In genomic region chr17:77436058-77436442, GRCh38 we compare ENCODE assay signal across 10 cellular contexts.
A peak's percentile ranks its signal among the peaks of the same experiment; 100 is the strongest.
DNase-seq lines count a peak whose midpoint lies in the region; ATAC-seq and TF ChIP-seq lines count a peak whose summit lies in the region.
"Had no signal": no experiment of that assay in that cellular context is flagged by ENCODE, and none has a peak within 500 bp of the region (broad histone marks: within the 10 kb centered on the region; RNA-seq: fewer than 3 reads in every experiment).

No MANE protein-coding gene starts in this region.

- H3K27me3 Mint-ChIP-seq in T-helper 1 cell treated with Interleukin-12 subunit alpha and Interleukin-12 subunit beta and Interleukin-4 antibody, amounts not matched to agents 30 μg/mL and 1 μg/mL, for 36 hours (ENCODE audit: low read depth), result no peaks in the 10 kb centered on the region
- no peaks in the 10 kb centered on the region for H3K27me3 Mint-ChIP-seq in activated T-cell treated with anti-CD3 and anti-CD28 coated beads, Interleukin-2, amount 50 U/mL, for 72 hours (ENCODE audit: low read depth)

- no peaks in the 10 kb centered on the region for H3F3A ChIP-seq in PC-3 (ENCODE audit: low read length, unreplicated experiment)

- H3K27me3 ChIP-seq in hepatocyte, result no peaks in the 10 kb centered on the region
- H3K27me3 ChIP-seq in stomach, result no peaks in the 10 kb centered on the region
- H3K27me3 ChIP-seq in PC-3 (ENCODE audit: low read length), result no peaks in the 10 kb centered on the region

- peaks cover 100% of the 10 kb centered on the region for H3K79me2 ChIP-seq in hepatocyte
- peaks cover 89% of the 10 kb centered on the region for H3K79me2 ChIP-seq in PC-3 (ENCODE audit: low read length)

- peaks cover 26% of the 10 kb centered on the region for H3K36me3 Mint-ChIP-seq in T-helper 1 cell treated with Interleukin-12 subunit alpha and Interleukin-12 subunit beta and Interleukin-4 antibody, amounts not matched to agents 30 μg/mL and 1 μg/mL, for 36 hours (ENCODE audit: low read depth)
- peaks cover 0 to 2% of the 10 kb centered on the region in 2 donors for H3K36me3 Mint-ChIP-seq in activated T-cell treated with anti-CD3 and anti-CD28 coated beads, Interleukin-2, amount 50 U/mL, for 72 hours (ENCODE audit: insufficient read depth in 2 of 2)

- ATAC-seq in activated T-cell treated with anti-CD3 and anti-CD28 coated beads, Interleukin-2, amount 50 U/mL, for 72 hours (replicated peaks in 1 of 2), result no peak
- ATAC-seq in PC-3, result no peak
- ATAC-seq in HG02973 (IDR thresholded peaks at IDR 0.05; ENCODE audit: unreplicated experiment), result no peak

- TF ChIP-seq EP300 in stomach (IDR thresholded peaks at IDR 0.05), result no peak

- intact Hi-C loops in stomach (cut with DNase I; ENCODE audit: low total_unique reads) (no loop called here), PC-3 (cut with micrococcal nuclease) (no loop called here)

- H3K4me3 Mint-ChIP-seq in T-helper 1 cell treated with Interleukin-12 subunit alpha and Interleukin-12 subunit beta and Interleukin-4 antibody, amounts not matched to agents 30 μg/mL and 1 μg/mL, for 36 hours, result peak overlapping the region; percentile 37
- peak overlapping the region; percentile 87 to 90 for H3K4me3 Mint-ChIP-seq in activated T-cell treated with anti-CD3 and anti-CD28 coated beads, Interleukin-2, amount 50 U/mL, for 72 hours

- no peak for TF ChIP-seq POLR2A in stomach (IDR thresholded peaks at IDR 0.05)

- peak overlapping the region; percentile 75 for H3K4me2 ChIP-seq in hepatocyte
- H3K4me2 ChIP-seq in PC-3 (ENCODE audit: low read length), result no peak overlapping the region

- H3K27ac Mint-ChIP-seq in T-helper 1 cell treated with Interleukin-12 subunit alpha and Interleukin-12 subunit beta and Interleukin-4 antibody, amounts not matched to agents 30 μg/mL and 1 μg/mL, for 36 hours, result peak overlapping the region; percentile 73
- peak overlapping the region; percentile 51 for H3K27ac Mint-ChIP-seq in activated T-cell treated with anti-CD3 and anti-CD28 coated beads, Interleukin-2, amount 50 U/mL, for 72 hours

- POLR2A ChIA-PET in PC-3 (lab: Charles Lee; ENCODE audit: unreplicated experiment), result no interaction called here

- TF ChIP-seq CTCF in hepatocyte (IDR thresholded peaks at IDR 0.05; ENCODE audit: poor library complexity) (no peak), stomach (IDR thresholded peaks at IDR 0.05) (no peak), PC-3 (conservative IDR thresholded peaks at IDR 0.05; ENCODE audit: low read depth, low read length) (no peak)

- no peaks in the 10 kb centered on the region for H3K9me3 ChIP-seq in hepatocyte (ENCODE audit: low read depth)
- H3K9me3 ChIP-seq in stomach, result no peaks in the 10 kb centered on the region
- no peaks in the 10 kb centered on the region for H3K9me3 ChIP-seq in PC-3 (ENCODE audit: low read length)

- H3K4me3 ChIP-seq in hepatocyte (no peak overlapping the region), stomach (no peak overlapping the region), PC-3 (ENCODE audit: low read length) (no peak overlapping the region)

- H2AFZ ChIP-seq in hepatocyte (no peak overlapping the region), PC-3 (ENCODE audit: low read length) (no peak overlapping the region)
- H2AFZ ChIP-seq: parathyroid adenoma had no signal

- peaks cover 66% of the 10 kb centered on the region for H4K20me1 ChIP-seq in hepatocyte (ENCODE audit: insufficient read depth, poor library complexity, severe bottlenecking)
- peaks cover 36% of the 10 kb centered on the region for H4K20me1 ChIP-seq in PC-3 (ENCODE audit: low read length)

- H3K4me1 Mint-ChIP-seq in T-helper 1 cell treated with Interleukin-12 subunit alpha and Interleukin-12 subunit beta and Interleukin-4 antibody, amounts not matched to agents 30 μg/mL and 1 μg/mL, for 36 hours (ENCODE audit: low read depth), result peaks cover 72% of the 10 kb centered on the region
- H3K4me1 Mint-ChIP-seq in activated T-cell treated with anti-CD3 and anti-CD28 coated beads, Interleukin-2, amount 50 U/mL, for 72 hours (ENCODE audit: low read depth), result peaks cover 100% of the 10 kb centered on the region

- no peak for DNase-seq in T-helper 1 cell
- DNase-seq in activated T-cell treated with anti-CD3 and anti-CD28 coated beads, Interleukin-2, amount 50 U/mL, for 72 hours, result no peak
- DNase-seq in hepatocyte (ENCODE audit: low spot score), result peak; percentile 63
- DNase-seq in stomach, result no peak
- no peak for DNase-seq in NCI-H2029 treated with DMSO at 0.1 percent for 48 hours (lab: John Stamatoyannopoulos, UW)
- DNase-seq in PC-3, result no peak
- DNase-seq: 8988T had no signal

- no peak overlapping the region for H3K9ac ChIP-seq in PC-3 (ENCODE audit: low read length)
- H3K9ac ChIP-seq: parathyroid adenoma had no signal

- no TSS peak for BruUV-seq in PC-3 (replicated peaks; lab: Mats Ljungman, UMichigan)

- H3K36me3 ChIP-seq in hepatocyte (replicated peaks; ENCODE audit: insufficient read depth, low read depth) (no peaks in the 10 kb centered on the region), stomach (peaks cover 0 to 20% (median 3%) of the 10 kb centered on the region in 4 donors), PC-3 (ENCODE audit: low read depth, low read length) (peaks cover 12% of the 10 kb centered on the region; the same call in 1 of the 2 replicates)

- 14% methylated on average over 11 of the region's 11 CpGs for WGBS in hepatocyte (ENCODE audit: low lambda C conversion rate, missing lambda C conversion rate)
- WGBS in stomach, 5 donors, result 22 to 35% (median 32%) methylated on average over 7 to 11 of the region's 11 CpGs

- H3K4me1 ChIP-seq in hepatocyte (ENCODE audit: insufficient read depth), result peaks cover 100% of the 10 kb centered on the region
- peaks cover 82 to 98% (median 87%) of the 10 kb centered on the region in 4 donors for H3K4me1 ChIP-seq in stomach
- no peaks in the 10 kb centered on the region for H3K4me1 ChIP-seq in PC-3 (ENCODE audit: insufficient read depth, low read length)

- CTCF ChIA-PET in PC-3 (lab: Charles Lee), result no interaction called here

- H3K27ac ChIP-seq in hepatocyte (peak overlapping the region; percentile 97), stomach (peak overlapping the region in 4 of 5 donors; percentile 35 to 93 (median 72)), PC-3 (ENCODE audit: low read length) (no peak overlapping the region)
- H3K27ac ChIP-seq: parathyroid adenoma had no signal

- no peaks in the 10 kb centered on the region for H3K9me3 Mint-ChIP-seq in T-helper 1 cell treated with Interleukin-12 subunit alpha and Interleukin-12 subunit beta and Interleukin-4 antibody, amounts not matched to agents 30 μg/mL and 1 μg/mL, for 36 hours
- H3K9me3 Mint-ChIP-seq in activated T-cell treated with anti-CD3 and anti-CD28 coated beads, Interleukin-2, amount 50 U/mL, for 72 hours, result no peaks in the 10 kb centered on the region

- H3K9me2 ChIP-seq in hepatocyte (replicated peaks; ENCODE audit: insufficient read depth) (no peaks in the 10 kb centered on the region), PC-3 (replicated peaks; ENCODE audit: low read length) (no peaks in the 10 kb centered on the region)
